15 cellular contexts compared by ENCODE assay signal in the genomic region with DNA sequence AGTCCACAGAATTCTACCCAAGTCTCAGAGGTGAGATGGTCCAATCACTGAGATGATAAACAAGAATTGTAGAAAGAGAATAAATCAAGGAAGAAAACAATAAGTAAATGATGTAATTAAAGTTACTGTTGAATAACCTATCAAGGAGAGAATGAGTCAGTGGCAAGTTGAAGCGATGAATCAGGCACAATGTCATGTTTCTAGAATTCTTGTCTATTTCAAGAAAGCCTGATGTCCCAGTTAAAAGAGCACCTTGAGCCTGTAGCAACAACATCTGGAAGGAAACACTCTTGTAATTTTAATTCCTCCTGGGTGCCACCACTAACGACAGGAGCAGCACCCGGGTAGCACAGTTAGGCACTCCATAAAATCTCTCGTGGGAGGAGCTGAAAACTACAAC.
DNase-seq lines count a peak whose midpoint lies in the region; ATAC-seq and TF ChIP-seq lines count a peak whose summit lies in the region.
"Had no signal": no experiment of that assay in that cellular context is flagged by ENCODE, and none has a peak within 500 bp of the region (broad histone marks: within the 10 kb centered on the region; RNA-seq: fewer than 3 reads in every experiment).

No MANE protein-coding gene starts in this region.

- H3K4me1 ChIP-seq in esophagus squamous epithelium: peaks cover 0 to 34% (median 3%) of the 10 kb centered on the region in 3 donors
- H3K4me1 ChIP-seq in skeletal muscle tissue (ENCODE audit: control insufficient read depth in 3 of 3, insufficient read depth in 3 of 3, low read length in 3 of 3): peaks cover 17 to 40% (median 30%) of the 10 kb centered on the region in 3 donors

- H3K4me3 ChIP-seq in esophagus squamous epithelium (no peak overlapping the region), skeletal muscle tissue (ENCODE audit: low read length in 3 of 3) (no peak overlapping the region)

- intact Hi-C loops in esophagus squamous epithelium (cut with DNase I): no loop called here

- DNase-seq in DMS53 (lab: John Stamatoyannopoulos, UW) (peak; percentile 39), DMS53 treated with DMSO at 0.1 percent for 48 hours (lab: John Stamatoyannopoulos, UW; ENCODE audit: unreplicated experiment) (no peak), RKO (ENCODE audit: low spot score) (peak; percentile 83), esophagus squamous epithelium (lab: John Stamatoyannopoulos, UW) (no peak), D341Med (ENCODE audit: low spot score) (no peak), iPS-NIHi11 (ENCODE audit: low spot score) (no peak)
- DNase-seq: activated T-cell treated with anti-CD3 and anti-CD28 coated beads, Interleukin-2, amount 50 U/mL, for 48 hours; CD4-positive, alpha-beta memory T cell; left cardiac atrium; NCI-H187; stimulated activated CD4-positive, alpha-beta T cell treated with anti-CD3 and anti-CD28 coated beads, Interleukin-15, amount 100 ng/mL, for 24 hours had no signal

- WGBS in esophagus squamous epithelium, 2 donors: 27 to 46% methylated on average over 4 of the region's 4 CpGs

- ATAC-seq in GM18873 (IDR thresholded peaks at IDR 0.05; ENCODE audit: low FRiP score, unreplicated experiment): no peak

- H3K36me3 ChIP-seq in esophagus squamous epithelium: no peaks in the 10 kb centered on the region
- no peaks in the 10 kb centered on the region for H3K36me3 ChIP-seq in skeletal muscle tissue (ENCODE audit: control insufficient read depth in 3 of 3, insufficient read depth in 3 of 3, low read length in 3 of 3)

- H3K9ac ChIP-seq in skeletal muscle tissue (ENCODE audit: low read depth in 1 of 3, low read length in 3 of 3): no peak overlapping the region
- H3K9ac ChIP-seq: parathyroid adenoma had no signal

- H3K27me3 ChIP-seq in esophagus squamous epithelium (no peaks in the 10 kb centered on the region), skeletal muscle tissue (ENCODE audit: control insufficient read depth in 3 of 3, insufficient read depth in 3 of 3, low read length in 3 of 3) (no peaks in the 10 kb centered on the region)

- TF ChIP-seq POLR2A in esophagus squamous epithelium (IDR thresholded peaks at IDR 0.05): no peak

- H3K27ac ChIP-seq in esophagus squamous epithelium (peak overlapping the region; percentile 69 to 93 (median 85)), skeletal muscle tissue (ENCODE audit: low read depth, low read length) (peak overlapping the region; percentile 76)
- H3K27ac ChIP-seq: 22Rv1, parathyroid adenoma had no signal

- TF ChIP-seq CTCF in esophagus squamous epithelium (IDR thresholded peaks at IDR 0.05): no peak

- H3K9me3 ChIP-seq in esophagus squamous epithelium (peaks cover 0 to 5% (median 0%) of the 10 kb centered on the region in 3 donors), skeletal muscle tissue (ENCODE audit: control insufficient read depth in 3 of 3, low read length in 3 of 3) (no peaks in the 10 kb centered on the region)

Comparison
In these comparisons a context has a peak if more than half of its experiments do, and no peak if none do; other contexts are left out.
1. DNase-seq: peak in DMS53 (single experiment) and RKO (single experiment); none in DMS53 treated with DMSO at 0.1 percent for 48 hours (single experiment), esophagus squamous epithelium (single experiment), D341Med (single experiment) and iPS-NIHi11 (single experiment).